Comparison of ENCODE assay signal across 25 cellular contexts in genomic region chr4:123350726-123351125, GRCh38.
"Had no signal": no experiment of that assay in that cellular context is flagged by ENCODE, and none has a peak within 500 bp of the region (broad histone marks: within the 10 kb centered on the region; RNA-seq: fewer than 3 reads in every experiment).

No MANE protein-coding gene starts in this region.

- H3K4me3 Mint-ChIP-seq: activated naive CD4-positive, alpha-beta T cell treated with anti-CD3 and anti-CD28 coated beads for 36 hours; activated naive CD8-positive, alpha-beta T cell treated with anti-CD3 and anti-CD28 coated beads for 36 hours; activated T-helper 1 cell treated with anti-CD3 and anti-CD28 coated beads, Interleukin-12 subunit alpha, Interleukin-12 subunit beta, Interleukin-2, Interleukin-4 antibody, amounts not matched to agents 30 ng/mL and 10 ng/mL and 1 ng/mL, durations not matched to agents 14 hours and 24 hours and 36 hours; natural killer cell treated with Interleukin-12 subunit alpha and Interleukin-12 subunit beta and Interleukin-15 and Interleukin-18, amount 100 ng/mL, for 72 hours; stimulated activated effector memory CD8-positive, alpha-beta T cell treated with anti-CD3 and anti-CD28 coated beads, Interleukin-12 subunit alpha, Interleukin-12 subunit beta, amount 100 ng/mL, for 72 hours; stimulated activated naive CD8-positive, alpha-beta T cell treated with anti-CD3 and anti-CD28 coated beads, Interleukin-15, Interleukin-2, amounts not matched to agents 100 ng/mL and 50 ng/mL, for 24 hours; type B pancreatic cell had no signal

- H3K4me3 ChIP-seq: adrenal gland, body of pancreas, esophagus muscularis mucosa, heart right ventricle, lower lobe of right lung, mucosa of descending colon, skin epidermis, uterus had no signal

- H3K36me3 ChIP-seq: adrenal gland, esophagus muscularis mucosa, heart right ventricle, lower lobe of right lung, uterus had no signal

- H3K36me3 Mint-ChIP-seq: activated naive CD8-positive, alpha-beta T cell treated with anti-CD3 and anti-CD28 coated beads for 36 hours; natural killer cell treated with Interleukin-12 subunit alpha and Interleukin-12 subunit beta and Interleukin-15 and Interleukin-18, amount 100 ng/mL, for 72 hours; stimulated activated effector memory CD8-positive, alpha-beta T cell treated with anti-CD3 and anti-CD28 coated beads, Interleukin-12 subunit alpha, Interleukin-12 subunit beta, amount 100 ng/mL, for 72 hours; type B pancreatic cell had no signal

- H3K9me3 Mint-ChIP-seq: activated naive CD4-positive, alpha-beta T cell treated with anti-CD3 and anti-CD28 coated beads for 36 hours; activated naive CD8-positive, alpha-beta T cell treated with anti-CD3 and anti-CD28 coated beads for 36 hours; activated T-helper 1 cell treated with anti-CD3 and anti-CD28 coated beads, Interleukin-12 subunit alpha, Interleukin-12 subunit beta, Interleukin-2, Interleukin-4 antibody, amounts not matched to agents 30 ng/mL and 10 ng/mL and 1 ng/mL, durations not matched to agents 14 hours and 24 hours and 36 hours; natural killer cell treated with Interleukin-12 subunit alpha and Interleukin-12 subunit beta and Interleukin-15 and Interleukin-18, amount 100 ng/mL, for 72 hours; stimulated activated effector memory CD8-positive, alpha-beta T cell treated with anti-CD3 and anti-CD28 coated beads, Interleukin-12 subunit alpha, Interleukin-12 subunit beta, amount 100 ng/mL, for 72 hours; stimulated activated naive CD8-positive, alpha-beta T cell treated with anti-CD3 and anti-CD28 coated beads, Interleukin-15, Interleukin-2, amounts not matched to agents 100 ng/mL and 50 ng/mL, for 24 hours; type B pancreatic cell had no signal

- H3K27ac Mint-ChIP-seq: activated naive CD4-positive, alpha-beta T cell treated with anti-CD3 and anti-CD28 coated beads for 36 hours; activated naive CD8-positive, alpha-beta T cell treated with anti-CD3 and anti-CD28 coated beads for 36 hours; activated T-helper 1 cell treated with anti-CD3 and anti-CD28 coated beads, Interleukin-12 subunit alpha, Interleukin-12 subunit beta, Interleukin-2, Interleukin-4 antibody, amounts not matched to agents 30 ng/mL and 10 ng/mL and 1 ng/mL, durations not matched to agents 14 hours and 24 hours and 36 hours; natural killer cell treated with Interleukin-12 subunit alpha and Interleukin-12 subunit beta and Interleukin-15 and Interleukin-18, amount 100 ng/mL, for 72 hours; stimulated activated effector memory CD8-positive, alpha-beta T cell treated with anti-CD3 and anti-CD28 coated beads, Interleukin-12 subunit alpha, Interleukin-12 subunit beta, amount 100 ng/mL, for 72 hours; stimulated activated naive CD8-positive, alpha-beta T cell treated with anti-CD3 and anti-CD28 coated beads, Interleukin-15, Interleukin-2, amounts not matched to agents 100 ng/mL and 50 ng/mL, for 24 hours; type B pancreatic cell had no signal

- H3K27me3 ChIP-seq: adrenal gland, body of pancreas, esophagus muscularis mucosa, heart right ventricle, uterus had no signal

- H3K27me3 Mint-ChIP-seq: type B pancreatic cell had no signal

- H3K4me1 Mint-ChIP-seq: stimulated activated effector memory CD8-positive, alpha-beta T cell treated with anti-CD3 and anti-CD28 coated beads, Interleukin-12 subunit alpha, Interleukin-12 subunit beta, amount 100 ng/mL, for 72 hours had no signal

- H3K27ac ChIP-seq: adrenal gland, esophagus muscularis mucosa, lower lobe of right lung, uterus had no signal

- H3K4me1 ChIP-seq: adrenal gland, lower lobe of right lung had no signal

- ATAC-seq: body of pancreas; natural killer cell treated with Interleukin-12 subunit alpha and Interleukin-12 subunit beta and Interleukin-15 and Interleukin-18, amount 100 ng/mL, for 72 hours; sciatic nerve; stimulated activated effector memory CD8-positive, alpha-beta T cell treated with anti-CD3 and anti-CD28 coated beads, Interleukin-12 subunit alpha, Interleukin-12 subunit beta, amount 100 ng/mL, for 72 hours had no signal

- DNase-seq: activated CD4-positive, alpha-beta T cell treated with anti-CD3 and anti-CD28 coated beads for 4 hours; activated CD4-positive, alpha-beta T cell treated with anti-CD3 and anti-CD28 coated beads, Interleukin-2, amount 50 U/mL, for 4 hours; activated CD8-positive, alpha-beta memory T cell treated with anti-CD3 and anti-CD28 coated beads for 24 hours; activated effector memory CD4-positive, alpha-beta T cell treated with anti-CD3 and anti-CD28 coated beads, Interleukin-2, amount 50 U/mL, for 16 hours; activated naive CD8-positive, alpha-beta T cell treated with anti-CD3 and anti-CD28 coated beads for 36 hours; adrenal gland; aorta; effector CD4-positive, alpha-beta T cell; foreskin melanocyte; heart right ventricle; lower lobe of right lung; stimulated activated CD4-positive, alpha-beta T cell treated with anti-CD3 and anti-CD28 coated beads, Interleukin-12 subunit alpha, Interleukin-12 subunit beta, amount 100 ng/mL, for 4 hours; stimulated activated CD4-positive, alpha-beta T cell treated with anti-CD3 and anti-CD28 coated beads, Interleukin-4, amount 100 ng/mL, for 24 hours; uterus had no signal

- H3K9me3 ChIP-seq: adrenal gland, body of pancreas, esophagus muscularis mucosa, heart right ventricle, lower lobe of right lung, mucosa of descending colon, uterus had no signal
